ENCODE assay signal across 1 cellular context in genomic region chr1:114154146-114154962, GRCh38.
TF ChIP-seq lines count a peak whose summit lies in the region.

No MANE protein-coding gene starts in this region.

TF ChIP-seq in K562, 482 proteins besides CTCF, POLR2A, EP300 and RAD21 (continued from another document):
- TF ChIP-seq, protein P1, sequence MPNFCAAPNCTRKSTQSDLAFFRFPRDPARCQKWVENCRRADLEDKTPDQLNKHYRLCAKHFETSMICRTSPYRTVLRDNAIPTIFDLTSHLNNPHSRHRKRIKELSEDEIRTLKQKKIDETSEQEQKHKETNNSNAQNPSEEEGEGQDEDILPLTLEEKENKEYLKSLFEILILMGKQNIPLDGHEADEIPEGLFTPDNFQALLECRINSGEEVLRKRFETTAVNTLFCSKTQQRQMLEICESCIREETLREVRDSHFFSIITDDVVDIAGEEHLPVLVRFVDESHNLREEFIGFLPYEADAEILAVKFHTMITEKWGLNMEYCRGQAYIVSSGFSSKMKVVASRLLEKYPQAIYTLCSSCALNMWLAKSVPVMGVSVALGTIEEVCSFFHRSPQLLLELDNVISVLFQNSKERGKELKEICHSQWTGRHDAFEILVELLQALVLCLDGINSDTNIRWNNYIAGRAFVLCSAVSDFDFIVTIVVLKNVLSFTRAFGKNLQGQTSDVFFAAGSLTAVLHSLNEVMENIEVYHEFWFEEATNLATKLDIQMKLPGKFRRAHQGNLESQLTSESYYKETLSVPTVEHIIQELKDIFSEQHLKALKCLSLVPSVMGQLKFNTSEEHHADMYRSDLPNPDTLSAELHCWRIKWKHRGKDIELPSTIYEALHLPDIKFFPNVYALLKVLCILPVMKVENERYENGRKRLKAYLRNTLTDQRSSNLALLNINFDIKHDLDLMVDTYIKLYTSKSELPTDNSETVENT (CRISPR knock-in tag; IDR thresholded peaks at IDR 0.05) = no peak
- TF ChIP-seq PHTF2 (CRISPR knock-in tag; IDR thresholded peaks at IDR 0.05) (no peak), CSDE1 (IDR thresholded peaks at IDR 0.05) (peak in 1 of 2 experiments; percentile 66; a peak in 1 of 4 replicates), KDM4B (IDR thresholded peaks at IDR 0.05; ENCODE audit: borderline replicate concordance in 2 of 2, low read depth in 1 of 2) (no peak), RBM22 (IDR thresholded peaks at IDR 0.05; ENCODE audit: low read depth, low read length, poor library complexity, severe bottlenecking) (peak; percentile 36), XRCC5 (IDR thresholded peaks at IDR 0.05; ENCODE audit: low read depth, low read length) (no peak), SUPT5H (IDR thresholded peaks at IDR 0.05) (no peak), UBTF (IDR thresholded peaks at IDR 0.05; ENCODE audit: borderline replicate concordance in 1 of 2, low read depth in 2 of 2, low read length in 2 of 2) (no peak), ZNF395 (CRISPR knock-in tag; IDR thresholded peaks at IDR 0.05) (no peak), NCOA2 (IDR thresholded peaks at IDR 0.05; ENCODE audit: partially characterized antibody in 2 of 2) (no peak), PRDM10 (IDR thresholded peaks at IDR 0.05; ENCODE audit: partially characterized antibody) (no peak)
- TF ChIP-seq, protein P2, sequence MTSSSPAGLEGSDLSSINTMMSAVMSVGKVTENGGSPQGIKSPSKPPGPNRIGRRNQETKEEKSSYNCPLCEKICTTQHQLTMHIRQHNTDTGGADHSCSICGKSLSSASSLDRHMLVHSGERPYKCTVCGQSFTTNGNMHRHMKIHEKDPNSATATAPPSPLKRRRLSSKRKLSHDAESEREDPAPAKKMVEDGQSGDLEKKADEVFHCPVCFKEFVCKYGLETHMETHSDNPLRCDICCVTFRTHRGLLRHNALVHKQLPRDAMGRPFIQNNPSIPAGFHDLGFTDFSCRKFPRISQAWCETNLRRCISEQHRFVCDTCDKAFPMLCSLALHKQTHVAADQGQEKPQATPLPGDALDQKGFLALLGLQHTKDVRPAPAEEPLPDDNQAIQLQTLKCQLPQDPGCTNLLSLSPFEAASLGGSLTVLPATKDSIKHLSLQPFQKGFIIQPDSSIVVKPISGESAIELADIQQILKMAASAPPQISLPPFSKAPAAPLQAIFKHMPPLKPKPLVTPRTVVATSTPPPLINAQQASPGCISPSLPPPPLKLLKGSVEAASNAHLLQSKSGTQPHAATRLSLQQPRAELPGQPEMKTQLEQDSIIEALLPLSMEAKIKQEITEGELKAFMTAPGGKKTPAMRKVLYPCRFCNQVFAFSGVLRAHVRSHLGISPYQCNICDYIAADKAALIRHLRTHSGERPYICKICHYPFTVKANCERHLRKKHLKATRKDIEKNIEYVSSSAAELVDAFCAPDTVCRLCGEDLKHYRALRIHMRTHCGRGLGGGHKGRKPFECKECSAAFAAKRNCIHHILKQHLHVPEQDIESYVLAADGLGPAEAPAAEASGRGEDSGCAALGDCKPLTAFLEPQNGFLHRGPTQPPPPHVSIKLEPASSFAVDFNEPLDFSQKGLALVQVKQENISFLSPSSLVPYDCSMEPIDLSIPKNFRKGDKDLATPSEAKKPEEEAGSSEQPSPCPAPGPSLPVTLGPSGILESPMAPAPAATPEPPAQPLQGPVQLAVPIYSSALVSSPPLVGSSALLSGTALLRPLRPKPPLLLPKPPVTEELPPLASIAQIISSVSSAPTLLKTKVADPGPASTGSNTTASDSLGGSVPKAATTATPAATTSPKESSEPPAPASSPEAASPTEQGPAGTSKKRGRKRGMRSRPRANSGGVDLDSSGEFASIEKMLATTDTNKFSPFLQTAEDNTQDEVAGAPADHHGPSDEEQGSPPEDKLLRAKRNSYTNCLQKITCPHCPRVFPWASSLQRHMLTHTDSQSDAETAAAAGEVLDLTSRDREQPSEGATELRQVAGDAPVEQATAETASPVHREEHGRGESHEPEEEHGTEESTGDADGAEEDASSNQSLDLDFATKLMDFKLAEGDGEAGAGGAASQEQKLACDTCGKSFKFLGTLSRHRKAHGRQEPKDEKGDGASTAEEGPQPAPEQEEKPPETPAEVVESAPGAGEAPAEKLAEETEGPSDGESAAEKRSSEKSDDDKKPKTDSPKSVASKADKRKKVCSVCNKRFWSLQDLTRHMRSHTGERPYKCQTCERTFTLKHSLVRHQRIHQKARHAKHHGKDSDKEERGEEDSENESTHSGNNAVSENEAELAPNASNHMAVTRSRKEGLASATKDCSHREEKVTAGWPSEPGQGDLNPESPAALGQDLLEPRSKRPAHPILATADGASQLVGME (CRISPR knock-in tag; IDR thresholded peaks at IDR 0.05) = peak; percentile 74; the same call in 1 of the 2 replicates
- TF ChIP-seq, protein P3, sequence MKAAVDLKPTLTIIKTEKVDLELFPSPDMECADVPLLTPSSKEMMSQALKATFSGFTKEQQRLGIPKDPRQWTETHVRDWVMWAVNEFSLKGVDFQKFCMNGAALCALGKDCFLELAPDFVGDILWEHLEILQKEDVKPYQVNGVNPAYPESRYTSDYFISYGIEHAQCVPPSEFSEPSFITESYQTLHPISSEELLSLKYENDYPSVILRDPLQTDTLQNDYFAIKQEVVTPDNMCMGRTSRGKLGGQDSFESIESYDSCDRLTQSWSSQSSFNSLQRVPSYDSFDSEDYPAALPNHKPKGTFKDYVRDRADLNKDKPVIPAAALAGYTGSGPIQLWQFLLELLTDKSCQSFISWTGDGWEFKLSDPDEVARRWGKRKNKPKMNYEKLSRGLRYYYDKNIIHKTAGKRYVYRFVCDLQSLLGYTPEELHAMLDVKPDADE (conservative IDR thresholded peaks at IDR 0.05; ENCODE audit: control insufficient read depth, low read depth, low read length) = no peak
